8 cellular contexts compared by ENCODE assay signal in the genomic region with DNA sequence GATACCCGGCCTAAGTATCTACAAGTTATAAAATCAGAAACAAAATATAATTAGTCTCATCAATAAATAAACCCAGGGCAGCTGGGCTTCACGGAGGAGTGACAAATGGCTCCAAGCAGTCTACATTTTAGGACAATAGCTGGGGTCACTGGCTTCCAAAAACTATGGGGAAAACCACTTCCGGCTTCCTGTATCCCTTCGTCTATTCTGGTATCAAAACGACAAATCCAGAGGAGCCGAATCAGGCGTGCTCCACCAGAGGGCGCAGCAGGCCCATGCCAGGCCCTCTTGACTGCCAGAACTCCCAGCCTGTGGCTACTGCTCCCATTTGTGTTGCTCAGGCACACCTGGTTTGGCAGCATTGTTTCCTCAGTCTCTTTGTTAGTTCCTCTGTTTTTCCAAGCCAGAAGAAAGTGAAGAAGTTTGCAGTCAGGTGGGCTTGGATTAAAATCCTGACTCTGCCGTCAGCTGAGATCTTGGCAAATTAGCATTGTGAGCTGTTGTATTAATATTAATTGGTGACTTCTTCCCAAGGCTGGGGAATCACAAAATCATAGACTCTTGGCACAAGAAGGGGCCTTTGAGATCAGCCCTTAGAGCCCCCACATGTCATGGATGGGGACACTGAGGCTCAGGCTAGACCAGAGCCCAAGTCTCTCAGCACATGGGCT. TPM values are rescaled to one million over a fixed set of nuclear protein-coding genes. Genes with fewer than 3 reads are reported as not detected.
DNase-seq lines count a peak whose midpoint lies in the region; ATAC-seq and TF ChIP-seq lines count a peak whose summit lies in the region.

No MANE protein-coding gene starts in this region.

- peak overlapping the region; percentile 34 for H3K4me2 ChIP-seq in Karpas-422 (ENCODE audit: low read depth, low read length, poor library complexity, severe bottlenecking)

- TF ChIP-seq POLR2A in Peyer's patch (IDR thresholded peaks at IDR 0.05), result no peak

- H3K27ac ChIP-seq in Karpas-422 (ENCODE audit: low read length) (peak overlapping the region; percentile 5; the same call in 1 of the 2 replicates), Peyer's patch (peak overlapping the region in 1 of 4 donors; percentile 20)

- H3K4me1 ChIP-seq in Karpas-422 (ENCODE audit: low read length) (peaks cover 17% of the 10 kb centered on the region), Peyer's patch (no peaks in the 10 kb centered on the region)

- peaks cover 1% of the 10 kb centered on the region for H3K36me3 Mint-ChIP-seq in activated T-helper 1 cell treated with anti-CD3 and anti-CD28 coated beads, Interleukin-12 subunit alpha, Interleukin-12 subunit beta, Interleukin-2, Interleukin-4 antibody, amounts not matched to agents 30 ng/mL and 10 ng/mL and 1 ng/mL, durations not matched to agents 14 hours and 24 hours and 36 hours (ENCODE audit: low read depth)
- no peaks in the 10 kb centered on the region for H3K36me3 Mint-ChIP-seq in neural crest cell (ENCODE audit: low read depth)

- H3K79me2 ChIP-seq in Karpas-422 (ENCODE audit: low read length), result peaks cover 2% of the 10 kb centered on the region; the same call in 1 of the 2 replicates

- no peaks in the 10 kb centered on the region for H4K20me1 ChIP-seq in Karpas-422 (ENCODE audit: insufficient read depth, low read depth, low read length)

- peak; percentile 34 for DNase-seq in GM04503 (ENCODE audit: low read depth)
- peak; percentile 92 for DNase-seq in Karpas-422
- DNase-seq in Peyer's patch, result peak; percentile 67 to 93 (median 91)
- peak; percentile 49 for DNase-seq in activated T-helper 1 cell treated with anti-CD3 and anti-CD28 coated beads, Interleukin-12 subunit alpha, Interleukin-12 subunit beta, Interleukin-2, Interleukin-4 antibody, amounts not matched to agents 30 ng/mL and 10 ng/mL and 1 ng/mL, durations not matched to agents 14 hours and 24 hours and 36 hours (ENCODE audit: low spot score)
- DNase-seq in fibroblast of the aortic adventitia (ENCODE audit: low read depth), result peak; percentile 92
- DNase-seq in neural crest cell (ENCODE audit: low read depth, low spot score), result peak; percentile 88
- DNase-seq in stimulated activated naive CD4-positive, alpha-beta T cell (lab: John Stamatoyannopoulos, UW), result peak in 5 of 6 experiments; percentile 31 to 60 (median 51)

- no peak overlapping the region for H3K27ac Mint-ChIP-seq in activated T-helper 1 cell treated with anti-CD3 and anti-CD28 coated beads, Interleukin-12 subunit alpha, Interleukin-12 subunit beta, Interleukin-2, Interleukin-4 antibody, amounts not matched to agents 30 ng/mL and 10 ng/mL and 1 ng/mL, durations not matched to agents 14 hours and 24 hours and 36 hours
- H3K27ac Mint-ChIP-seq in neural crest cell (ENCODE audit: unreplicated experiment), result peak overlapping the region; percentile 58

- H3K9me3 ChIP-seq in Karpas-422 (ENCODE audit: low read length) (no peaks in the 10 kb centered on the region), Peyer's patch (no peaks in the 10 kb centered on the region)

- H3K27me3 Mint-ChIP-seq in activated T-helper 1 cell treated with anti-CD3 and anti-CD28 coated beads, Interleukin-12 subunit alpha, Interleukin-12 subunit beta, Interleukin-2, Interleukin-4 antibody, amounts not matched to agents 30 ng/mL and 10 ng/mL and 1 ng/mL, durations not matched to agents 14 hours and 24 hours and 36 hours (ENCODE audit: insufficient read depth), result peaks cover 3% of the 10 kb centered on the region
- no peaks in the 10 kb centered on the region for H3K27me3 Mint-ChIP-seq in neural crest cell (ENCODE audit: low read depth)

- no peak overlapping the region for H3K4me3 ChIP-seq in Karpas-422 (ENCODE audit: low read length)
- H3K4me3 ChIP-seq in Peyer's patch, result no peak overlapping the region
- H3K4me3 ChIP-seq in fibroblast of the aortic adventitia (ENCODE audit: low read depth, low read length), result no peak overlapping the region

- H3K9me2 ChIP-seq in Karpas-422 (replicated peaks; ENCODE audit: insufficient read depth, low read length), result no peaks in the 10 kb centered on the region

- H3K4me3 Mint-ChIP-seq in activated T-helper 1 cell treated with anti-CD3 and anti-CD28 coated beads, Interleukin-12 subunit alpha, Interleukin-12 subunit beta, Interleukin-2, Interleukin-4 antibody, amounts not matched to agents 30 ng/mL and 10 ng/mL and 1 ng/mL, durations not matched to agents 14 hours and 24 hours and 36 hours, result no peak overlapping the region
- H3K4me3 Mint-ChIP-seq in neural crest cell, result no peak overlapping the region

- H3K9ac ChIP-seq in Karpas-422 (ENCODE audit: low read length), result no peak overlapping the region; the same call in 1 of the 2 replicates

- H3K27me3 ChIP-seq in Karpas-422 (ENCODE audit: low read length) (no peaks in the 10 kb centered on the region), Peyer's patch (no peaks in the 10 kb centered on the region)

- peaks cover 22% of the 10 kb centered on the region for H3K4me1 Mint-ChIP-seq in activated T-helper 1 cell treated with anti-CD3 and anti-CD28 coated beads, Interleukin-12 subunit alpha, Interleukin-12 subunit beta, Interleukin-2, Interleukin-4 antibody, amounts not matched to agents 30 ng/mL and 10 ng/mL and 1 ng/mL, durations not matched to agents 14 hours and 24 hours and 36 hours (ENCODE audit: low read depth)
- peaks cover 5% of the 10 kb centered on the region for H3K4me1 Mint-ChIP-seq in neural crest cell

- TF ChIP-seq CTCF in Peyer's patch (IDR thresholded peaks at IDR 0.05) (peak; percentile 64 to 93 (median 92)), fibroblast of the aortic adventitia (IDR thresholded peaks at IDR 0.05; ENCODE audit: insufficient read depth, low read length) (peak; percentile 97), neural crest cell (conservative IDR thresholded peaks at IDR 0.05) (peak; percentile 99)

- no peak for ATAC-seq in HG02981 (IDR thresholded peaks at IDR 0.05; ENCODE audit: unreplicated experiment)

- intact Hi-C loops in activated T-helper 1 cell treated with anti-CD3 and anti-CD28 coated beads, Interleukin-12 subunit alpha, Interleukin-12 subunit beta, Interleukin-2, Interleukin-4 antibody, amounts not matched to agents 30 ng/mL and 10 ng/mL and 1 ng/mL, durations not matched to agents 14 hours and 24 hours and 36 hours (cut with micrococcal nuclease), result loop anchor here (1.0 to 2.0 kb wide), 4 partner anchors 66 to 187 kb away; no protein-coding TSS in a partner anchor

- H3K9me3 Mint-ChIP-seq in activated T-helper 1 cell treated with anti-CD3 and anti-CD28 coated beads, Interleukin-12 subunit alpha, Interleukin-12 subunit beta, Interleukin-2, Interleukin-4 antibody, amounts not matched to agents 30 ng/mL and 10 ng/mL and 1 ng/mL, durations not matched to agents 14 hours and 24 hours and 36 hours, result no peaks in the 10 kb centered on the region
- no peaks in the 10 kb centered on the region for H3K9me3 Mint-ChIP-seq in neural crest cell

- H3K36me3 ChIP-seq in Karpas-422 (ENCODE audit: insufficient read depth, low read length) (no peaks in the 10 kb centered on the region; the same call in 1 of the 2 replicates), Peyer's patch (no peaks in the 10 kb centered on the region)

- H2AFZ ChIP-seq in Karpas-422 (ENCODE audit: low read length), result peak overlapping the region; percentile 96

RNA-seq across cellular contexts. Expression of gene RAB14, which starts 11.6 kb away (rescaled TPM):
- 17.4 and 49.5 TPM in 2 replicates for total RNA-seq in Karpas-422 (2014; rRNA removed; shearing (Covaris generic); ENCODE audit: low replicate concordance)
- 10 to 100 TPM; 26.2 to 54.1 (median 33.8) TPM for total RNA-seq in Peyer's patch
- total RNA-seq in activated T-helper 1 cell treated with anti-CD3 and anti-CD28 coated beads, Interleukin-12 subunit alpha, Interleukin-12 subunit beta, Interleukin-2, Interleukin-4 antibody, amounts not matched to agents 30 ng/mL and 10 ng/mL and 1 ng/mL, durations not matched to agents 14 hours and 24 hours and 36 hours, result 64.8 and 69.3 TPM in 2 replicates
- total RNA-seq in fibroblast of the aortic adventitia (ENCODE audit: low replicate concordance), result 24.0 and 47.8 TPM in 2 replicates
- 59.7 and 62.2 TPM in 2 replicates for total RNA-seq in neural crest cell

RNA-seq across cellular contexts. Expression of gene GSN, which starts 54.7 kb away (rescaled TPM):
- total RNA-seq in Karpas-422 (2014; rRNA removed; shearing (Covaris generic); ENCODE audit: low replicate concordance), result 33.7 and 36.7 TPM in 2 replicates
- total RNA-seq in Peyer's patch (100 to 1,000 TPM; 364 to 571 (median 480) TPM), fibroblast of the aortic adventitia (ENCODE audit: low replicate concordance) (253 and 293 TPM in 2 replicates), neural crest cell (77.2 and 84.7 TPM in 2 replicates)
- total RNA-seq in activated T-helper 1 cell treated with anti-CD3 and anti-CD28 coated beads, Interleukin-12 subunit alpha, Interleukin-12 subunit beta, Interleukin-2, Interleukin-4 antibody, amounts not matched to agents 30 ng/mL and 10 ng/mL and 1 ng/mL, durations not matched to agents 14 hours and 24 hours and 36 hours, result 1.5 and 2.5 TPM in 2 replicates

Comparison
In these comparisons a context has a peak if more than half of its experiments do, and no peak if none do; other contexts are left out.
1. DNase-seq: peak in every context shown above with its lines; median percentile 92 in Karpas-422; 92 in fibroblast of the aortic adventitia; 91 in Peyer's patch; 88 in neural crest cell; 51 in stimulated activated naive CD4-positive, alpha-beta T cell; 49 in activated T-helper 1 cell treated with anti-CD3 and anti-CD28 coated beads, Interleukin-12 subunit alpha, Interleukin-12 subunit beta, Interleukin-2, Interleukin-4 antibody, amounts not matched to agents 30 ng/mL and 10 ng/mL and 1 ng/mL, durations not matched to agents 14 hours and 24 hours and 36 hours; 34 in GM04503.